ENCODE assay signal across 2 cellular contexts in genomic region chr17:48825446-48826381, GRCh38.
TF ChIP-seq lines count a peak whose summit lies in the region.

No MANE protein-coding gene starts in this region.

TF ChIP-seq in HCT116, 20 proteins besides CTCF, POLR2A, EP300 and RAD21:
- peak; percentile 56; the same call in 1 of the 2 replicates for TF ChIP-seq FOSL1 (IDR thresholded peaks at IDR 0.05; ENCODE audit: low read depth)
- peak; percentile 31; the same call in 1 of the 2 replicates for TF ChIP-seq JUND (IDR thresholded peaks at IDR 0.05)
- no peak for TF ChIP-seq CEBPB (IDR thresholded peaks at IDR 0.05; ENCODE audit: low read depth)
- TF ChIP-seq TCF7L2 (IDR thresholded peaks at IDR 0.05; ENCODE audit: borderline replicate concordance, extremely low read depth, insufficient read depth, insufficient read length): no peak
- no peak; the same call in 1 of the 2 replicates for TF ChIP-seq SRF (IDR thresholded peaks at IDR 0.05; ENCODE audit: low read depth)
- TF ChIP-seq EZH2phosphoT487 (IDR thresholded peaks at IDR 0.05; ENCODE audit: borderline replicate concordance): no peak
- TF ChIP-seq ATF3 (IDR thresholded peaks at IDR 0.05): no peak
- TF ChIP-seq SP1 (IDR thresholded peaks at IDR 0.05; ENCODE audit: low read depth): 0 out of 2 replicates have a peak, but pooled peaks have one; percentile 26
- peak; percentile 20 for TF ChIP-seq YY1 (IDR thresholded peaks at IDR 0.05; ENCODE audit: extremely low read depth, insufficient replicate concordance, low read depth, low read length)

TF ChIP-seq in WTC11, 78 proteins besides CTCF, POLR2A, EP300 and RAD21:
- no peak for TF ChIP-seq GABPB1 (CRISPR knock-in tag; IDR thresholded peaks at IDR 0.05)
- TF ChIP-seq ZNF317 (CRISPR knock-in tag; IDR thresholded peaks at IDR 0.05; ENCODE audit: borderline replicate concordance, low read depth): no peak
- TF ChIP-seq MLX (CRISPR knock-in tag; IDR thresholded peaks at IDR 0.05): no peak
- TF ChIP-seq CBFB (CRISPR knock-in tag; IDR thresholded peaks at IDR 0.05; ENCODE audit: low read depth): no peak
- 0 out of 2 replicates have a peak, but pooled peaks have one; percentile 19 for TF ChIP-seq ZSCAN18 (CRISPR knock-in tag; IDR thresholded peaks at IDR 0.05)
- TF ChIP-seq ZNF232 (CRISPR knock-in tag; IDR thresholded peaks at IDR 0.05): no peak
- no peak for TF ChIP-seq ZNF425 (CRISPR knock-in tag; conservative IDR thresholded peaks at IDR 0.05)
- TF ChIP-seq MXD4 (CRISPR knock-in tag; IDR thresholded peaks at IDR 0.05; ENCODE audit: borderline replicate concordance): 0 out of 2 replicates have a peak, but pooled peaks have one; percentile 69
- no peak for TF ChIP-seq RORB (CRISPR knock-in tag; IDR thresholded peaks at IDR 0.05)
- no peak for TF ChIP-seq ATF3 (CRISPR knock-in tag; conservative IDR thresholded peaks at IDR 0.05)
- peak; percentile 46; the same call in 1 of the 2 replicates for TF ChIP-seq ZNF396 (CRISPR knock-in tag; IDR thresholded peaks at IDR 0.05; ENCODE audit: borderline replicate concordance)
- TF ChIP-seq NR3C1 (CRISPR knock-in tag; conservative IDR thresholded peaks at IDR 0.05; ENCODE audit: low read depth): no peak
- TF ChIP-seq ATF2 (CRISPR knock-in tag; IDR thresholded peaks at IDR 0.05; ENCODE audit: borderline replicate concordance, low read depth): no peak
TF ChIP-seq in WTC11: peak in this region for 3.
